ENCODE assay signal across 8 cellular contexts in genomic region chr15:41513282-41514227, GRCh38. TPM values are rescaled to one million over a fixed set of nuclear protein-coding genes. Genes with fewer than 3 reads are reported as not detected.
DNase-seq lines count a peak whose midpoint lies in the region; ATAC-seq, FAIRE-seq and TF ChIP-seq lines count a peak whose summit lies in the region.

TSS of gene LTK (minus strand) at chr15:41513827. CDS start at chr15:41513709, 118 bp downstream.

- no peaks in the 10 kb centered on the region for H3K9me3 Mint-ChIP-seq in effector memory CD8-positive, alpha-beta T cell
- H3K9me3 Mint-ChIP-seq in natural killer cell treated with Interleukin-12 subunit alpha and Interleukin-12 subunit beta and Interleukin-15 and Interleukin-18, amount 100 ng/mL, for 72 hours = no peaks in the 10 kb centered on the region

- peaks cover 11 to 16% of the 10 kb centered on the region in 2 donors for H3K27me3 Mint-ChIP-seq in effector memory CD8-positive, alpha-beta T cell
- peaks cover 0 to 9% of the 10 kb centered on the region in 2 donors for H3K27me3 Mint-ChIP-seq in natural killer cell treated with Interleukin-12 subunit alpha and Interleukin-12 subunit beta and Interleukin-15 and Interleukin-18, amount 100 ng/mL, for 72 hours

- no peak for TF ChIP-seq POLR2A in GM12891 (IDR thresholded peaks at IDR 0.05; ENCODE audit: low read depth, low read length)

- H3K4me1 Mint-ChIP-seq in effector memory CD8-positive, alpha-beta T cell (ENCODE audit: low read depth in 2 of 2) = peaks cover 14 to 30% of the 10 kb centered on the region in 2 donors
- H3K4me1 Mint-ChIP-seq in natural killer cell treated with Interleukin-12 subunit alpha and Interleukin-12 subunit beta and Interleukin-15 and Interleukin-18, amount 100 ng/mL, for 72 hours (ENCODE audit: low read depth in 2 of 2) = peaks cover 14 to 16% of the 10 kb centered on the region in 2 donors

- peak within 1 kb of the TSS; percentile 49 to 90 for H3K27ac Mint-ChIP-seq in effector memory CD8-positive, alpha-beta T cell
- H3K27ac Mint-ChIP-seq in natural killer cell treated with Interleukin-12 subunit alpha and Interleukin-12 subunit beta and Interleukin-15 and Interleukin-18, amount 100 ng/mL, for 72 hours = no peak within 1 kb of the TSS

- ATAC-seq in effector memory CD8-positive, alpha-beta T cell (replicated peaks) = peak; percentile 44
- peak; percentile 47 to 62 for ATAC-seq in natural killer cell treated with Interleukin-12 subunit alpha and Interleukin-12 subunit beta and Interleukin-15 and Interleukin-18, amount 100 ng/mL, for 72 hours
- no peak for ATAC-seq in HG02571 (IDR thresholded peaks at IDR 0.05; ENCODE audit: unreplicated experiment)

- no peak for FAIRE-seq in GM12891 (lab: Jason Lieb, UNC)

- DNase-seq in GM06990 (ENCODE audit: extremely low read depth, insufficient read length) = peak; percentile 45
- DNase-seq in OCI-M1 (lab: John Stamatoyannopoulos, UW) = peak; percentile 26
- no peak for DNase-seq in effector memory CD8-positive, alpha-beta T cell
- no peak for DNase-seq in natural killer cell treated with Interleukin-12 subunit alpha and Interleukin-12 subunit beta and Interleukin-15 and Interleukin-18, amount 100 ng/mL, for 72 hours (ENCODE audit: low spot score)
- no peak for DNase-seq in NCI-H1105 treated with DMSO at 0.1 percent for 48 hours (lab: John Stamatoyannopoulos, UW)
- DNase-seq in GM12891 (ENCODE audit: insufficient read length, low spot score) = no peak
- no peak for DNase-seq in dermis blood vessel endothelial cell

- peaks cover 4% of the 10 kb centered on the region for H3K27me3 ChIP-seq in GM06990 (replicated peaks; ENCODE audit: control insufficient read depth, insufficient read depth, low read length)

- peak within 1 kb of the TSS; percentile 81 to 94 for H3K4me3 Mint-ChIP-seq in effector memory CD8-positive, alpha-beta T cell
- peak within 1 kb of the TSS; percentile 73 for H3K4me3 Mint-ChIP-seq in natural killer cell treated with Interleukin-12 subunit alpha and Interleukin-12 subunit beta and Interleukin-15 and Interleukin-18, amount 100 ng/mL, for 72 hours

- peaks cover 32% of the 10 kb centered on the region for H3K36me3 Mint-ChIP-seq in effector memory CD8-positive, alpha-beta T cell (ENCODE audit: insufficient read depth)
- H3K36me3 Mint-ChIP-seq in natural killer cell treated with Interleukin-12 subunit alpha and Interleukin-12 subunit beta and Interleukin-15 and Interleukin-18, amount 100 ng/mL, for 72 hours = no peaks in the 10 kb centered on the region

- H3K4me3 ChIP-seq in GM06990 (replicated peaks; ENCODE audit: low read depth, low read length) = peak within 1 kb of the TSS; percentile 31

- peaks cover 6% of the 10 kb centered on the region for H3K36me3 ChIP-seq in GM06990 (ENCODE audit: control insufficient read depth, insufficient read depth, low read length)

- TF ChIP-seq CTCF in GM06990 (IDR thresholded peaks at IDR 0.05; ENCODE audit: insufficient read depth, low read length, poor library complexity, severe bottlenecking) = no peak

TF ChIP-seq in GM12891, 5 proteins besides CTCF, POLR2A, EP300 and RAD21:
- no peak for TF ChIP-seq POLR2AphosphoS5 (IDR thresholded peaks at IDR 0.05; ENCODE audit: low read depth, low read length)
- no peak for TF ChIP-seq PAX5 (IDR thresholded peaks at IDR 0.05; ENCODE audit: insufficient read depth, low read length, severe bottlenecking)

RNA-seq across cellular contexts. Expression of gene LTK, which starts in this region (rescaled TPM):
- under 1 TPM in 1 of 2 donors, not detected in 1; 0.47 TPM for total RNA-seq in natural killer cell treated with Interleukin-12 subunit alpha and Interleukin-12 subunit beta and Interleukin-15 and Interleukin-18, amount 100 ng/mL, for 72 hours
- 0.06 TPM for polyA plus RNA-seq in GM12891 (2012; ENCODE audit: low read depth, missing spikeins)
- total RNA-seq in dermis blood vessel endothelial cell = 0.09 TPM in 1 of 2 replicates, not detected in the other

Comparison
In these comparisons a context has a peak if more than half of its experiments do, and no peak if none do; other contexts are left out.
1. Peak in ATAC-seq in natural killer cell treated with Interleukin-12 subunit alpha and Interleukin-12 subunit beta and Interleukin-15 and Interleukin-18, amount 100 ng/mL, for 72 hours; RNA of the gene not detected or under 1 TPM.
2. DNase-seq: peak in GM06990 (single experiment) and OCI-M1 (single experiment); none in effector memory CD8-positive, alpha-beta T cell (0 of 3), natural killer cell treated with Interleukin-12 subunit alpha and Interleukin-12 subunit beta and Interleukin-15 and Interleukin-18, amount 100 ng/mL, for 72 hours (single experiment), NCI-H1105 treated with DMSO at 0.1 percent for 48 hours (single experiment), GM12891 (single experiment) and dermis blood vessel endothelial cell (single experiment).
3. H3K27ac Mint-ChIP-seq: peak in effector memory CD8-positive, alpha-beta T cell (2 of 2); none in natural killer cell treated with Interleukin-12 subunit alpha and Interleukin-12 subunit beta and Interleukin-15 and Interleukin-18, amount 100 ng/mL, for 72 hours (0 of 2).